8 cellular contexts compared by ENCODE assay signal in the genomic region with DNA sequence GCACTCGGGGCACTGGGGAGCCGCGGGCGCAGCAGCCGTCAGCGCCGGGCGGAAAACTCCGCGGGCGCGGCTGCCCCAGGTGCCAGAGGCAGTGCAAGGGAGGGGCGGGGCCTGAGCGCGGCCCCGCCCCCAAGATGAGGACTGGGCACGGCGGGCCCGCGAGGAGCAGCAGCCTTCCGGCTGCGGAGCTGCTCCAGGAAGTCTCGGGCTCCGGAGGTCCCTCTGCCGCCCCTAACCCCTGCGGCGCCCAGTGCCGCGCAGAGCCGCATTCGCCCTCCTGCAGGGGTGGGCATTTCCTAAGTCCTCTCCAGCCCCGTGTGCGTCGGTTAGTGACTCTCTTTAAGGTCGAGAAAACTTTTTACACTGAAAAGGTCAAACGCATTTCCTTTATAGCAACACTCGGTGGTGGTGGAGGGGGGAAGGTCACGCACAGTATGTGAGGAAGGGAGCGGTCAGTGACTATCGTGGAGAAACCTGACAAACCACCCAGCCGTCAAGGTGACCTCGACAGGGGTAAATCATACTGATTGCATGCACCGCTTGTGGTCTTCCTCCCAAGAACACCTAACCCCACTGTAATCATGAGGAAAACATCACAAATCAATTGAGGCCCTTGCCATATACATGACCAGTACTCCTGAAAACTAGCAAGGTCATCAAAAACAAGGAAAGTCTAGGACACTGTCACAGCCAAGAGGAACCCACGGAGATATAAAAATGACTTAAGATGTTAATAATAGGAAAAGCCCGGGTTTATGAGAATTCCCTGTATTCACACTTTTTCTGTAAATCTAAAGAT. TPM values are rescaled to one million over a fixed set of nuclear protein-coding genes. Genes with fewer than 3 reads are reported as not detected.
DNase-seq lines count a peak whose midpoint lies in the region; ATAC-seq and TF ChIP-seq lines count a peak whose summit lies in the region.

A gene (minus strand): TSS at position 60 of the 799 bp plus-strand sequence. CDS start 32,676 bp downstream, outside the sequence.

- no peak within 1 kb of the TSS for H2AFZ ChIP-seq in fibroblast of lung (ENCODE audit: low read length)

- ATAC-seq in GM21390 (IDR thresholded peaks at IDR 0.05; ENCODE audit: unreplicated experiment): peak; percentile 84
- ATAC-seq in activated T-cell treated with anti-CD3 and anti-CD28 coated beads, Interleukin-2, amount 50 U/mL, for 72 hours (replicated peaks in 1 of 2): peak; percentile 75 to 78
- ATAC-seq in stimulated activated naive CD8-positive, alpha-beta T cell treated with anti-CD3 and anti-CD28 coated beads, Interleukin-15, amount 100 ng/mL, for 72 hours: peak; percentile 73

- peak within 1 kb of the TSS; percentile 82 for H3K27ac Mint-ChIP-seq in activated T-cell treated with anti-CD3 and anti-CD28 coated beads, Interleukin-2, amount 50 U/mL, for 72 hours
- H3K27ac Mint-ChIP-seq in nephron: peak within 1 kb of the TSS; percentile 89 to 96 (median 92)
- H3K27ac Mint-ChIP-seq in stimulated activated naive CD8-positive, alpha-beta T cell treated with anti-CD3 and anti-CD28 coated beads, Interleukin-15, amount 100 ng/mL, for 72 hours: peak within 1 kb of the TSS; percentile 93 to 98

- H3K9ac ChIP-seq in HUES6 (ENCODE audit: low read length): peak within 1 kb of the TSS; percentile 81
- H3K9ac ChIP-seq in fibroblast of lung (ENCODE audit: insufficient read depth, low read length): peak within 1 kb of the TSS; percentile 94

- H3K4me2 ChIP-seq in fibroblast of lung (ENCODE audit: extremely low read depth, insufficient read depth, low read length): peak within 1 kb of the TSS; percentile 80

- no peaks in the 10 kb centered on the region for H3K9me3 Mint-ChIP-seq in activated T-cell treated with anti-CD3 and anti-CD28 coated beads, Interleukin-2, amount 50 U/mL, for 72 hours
- no peaks in the 10 kb centered on the region for H3K9me3 Mint-ChIP-seq in nephron
- H3K9me3 Mint-ChIP-seq in stimulated activated naive CD8-positive, alpha-beta T cell treated with anti-CD3 and anti-CD28 coated beads, Interleukin-15, amount 100 ng/mL, for 72 hours: no peaks in the 10 kb centered on the region

- H3K36me3 ChIP-seq in HUES6 (ENCODE audit: control insufficient read depth, insufficient read depth, low read length) (0 out of 2 replicates have a peak, but pooled peaks cover 3% of the 10 kb centered on the region), fibroblast of lung (ENCODE audit: control insufficient read depth, insufficient read depth, low read length) (peaks cover 3% of the 10 kb centered on the region)

- no peak for TF ChIP-seq CTCF in fibroblast of lung (conservative IDR thresholded peaks at IDR 0.05 in 1 of 2, IDR thresholded peaks at IDR 0.05 in 1 of 2; ENCODE audit: low read depth in 1 of 2, low read length in 2 of 2)
- no peak for TF ChIP-seq CTCF in nephron (IDR thresholded peaks at IDR 0.05; ENCODE audit: unreplicated experiment in 3 of 3)

- H3K27ac ChIP-seq in HUES6 (ENCODE audit: low read depth, low read length) (peak within 1 kb of the TSS; percentile 74; the same call in 1 of the 2 replicates), fibroblast of lung (ENCODE audit: insufficient read depth, low read length) (peak within 1 kb of the TSS; percentile 95)

- H3K4me1 ChIP-seq in HUES6 (ENCODE audit: control insufficient read depth, insufficient read depth, low read length) (peaks cover 30% of the 10 kb centered on the region), fibroblast of lung (ENCODE audit: control insufficient read depth, extremely low read depth, insufficient read depth, low read length) (peaks cover 26% of the 10 kb centered on the region)

- peak within 1 kb of the TSS; percentile 87 to 90 for H3K4me3 Mint-ChIP-seq in activated T-cell treated with anti-CD3 and anti-CD28 coated beads, Interleukin-2, amount 50 U/mL, for 72 hours
- peak within 1 kb of the TSS; percentile 88 to 93 (median 91) for H3K4me3 Mint-ChIP-seq in nephron
- H3K4me3 Mint-ChIP-seq in stimulated activated naive CD8-positive, alpha-beta T cell treated with anti-CD3 and anti-CD28 coated beads, Interleukin-15, amount 100 ng/mL, for 72 hours: peak within 1 kb of the TSS; percentile 85 to 87

- H3K9me3 ChIP-seq in HUES6 (ENCODE audit: control insufficient read depth, insufficient read depth, low read depth, low read length) (no peaks in the 10 kb centered on the region), fibroblast of lung (ENCODE audit: control insufficient read depth, insufficient read depth, low read depth, low read length) (no peaks in the 10 kb centered on the region)

- peaks cover 2% of the 10 kb centered on the region; the same call in 1 of the 2 replicates for H3K27me3 ChIP-seq in HUES6 (ENCODE audit: control insufficient read depth, insufficient read depth, low read length)
- no peaks in the 10 kb centered on the region for H3K27me3 ChIP-seq in fibroblast of lung (ENCODE audit: control insufficient read depth, insufficient read depth, low read length)

- H3K4me1 Mint-ChIP-seq in activated T-cell treated with anti-CD3 and anti-CD28 coated beads, Interleukin-2, amount 50 U/mL, for 72 hours (ENCODE audit: low read depth): peaks cover 55% of the 10 kb centered on the region
- peaks cover 49% of the 10 kb centered on the region for H3K4me1 Mint-ChIP-seq in nephron
- peaks cover 57% of the 10 kb centered on the region for H3K4me1 Mint-ChIP-seq in stimulated activated naive CD8-positive, alpha-beta T cell treated with anti-CD3 and anti-CD28 coated beads, Interleukin-15, amount 100 ng/mL, for 72 hours

- no peaks in the 10 kb centered on the region for H4K20me1 ChIP-seq in fibroblast of lung (ENCODE audit: control insufficient read depth, extremely low read depth, insufficient read depth, low read length)

- DNase-seq in DMS 273 treated with DMSO at 0.1 percent for 48 hours (lab: John Stamatoyannopoulos, UW): peak; percentile 46
- DNase-seq in activated T-cell treated with anti-CD3 and anti-CD28 coated beads, Interleukin-2, amount 50 U/mL, for 72 hours: peak; percentile 82 to 88
- DNase-seq in fibroblast of lung (ENCODE audit: low read depth in 2 of 2): peak; percentile 61 to 68
- DNase-seq in stimulated activated naive CD8-positive, alpha-beta T cell treated with anti-CD3 and anti-CD28 coated beads, Interleukin-15, amount 100 ng/mL, for 72 hours: peak; percentile 80 to 83

- peaks cover 59% of the 10 kb centered on the region for H3K79me2 ChIP-seq in fibroblast of lung (ENCODE audit: control insufficient read depth, insufficient read depth, low read length)

- H3K4me3 ChIP-seq in HUES6 (ENCODE audit: low read depth, low read length) (peak within 1 kb of the TSS; percentile 69), fibroblast of lung (replicated peaks in 1 of 4; ENCODE audit: control extremely low read depth in 1 of 4, insufficient read depth in 1 of 4, low read depth in 3 of 4, low read length in 4 of 4) (peak within 1 kb of the TSS; percentile 73 to 96 (median 94))

- no peaks in the 10 kb centered on the region for H3K27me3 Mint-ChIP-seq in activated T-cell treated with anti-CD3 and anti-CD28 coated beads, Interleukin-2, amount 50 U/mL, for 72 hours (ENCODE audit: low read depth)
- H3K27me3 Mint-ChIP-seq in nephron (ENCODE audit: low read depth): no peaks in the 10 kb centered on the region
- H3K27me3 Mint-ChIP-seq in stimulated activated naive CD8-positive, alpha-beta T cell treated with anti-CD3 and anti-CD28 coated beads, Interleukin-15, amount 100 ng/mL, for 72 hours: no peaks in the 10 kb centered on the region

- peaks cover 2 to 7% of the 10 kb centered on the region in 2 donors for H3K36me3 Mint-ChIP-seq in activated T-cell treated with anti-CD3 and anti-CD28 coated beads, Interleukin-2, amount 50 U/mL, for 72 hours (ENCODE audit: insufficient read depth in 2 of 2)
- H3K36me3 Mint-ChIP-seq in nephron (ENCODE audit: low read depth): no peaks in the 10 kb centered on the region

TF ChIP-seq in PFSK-1, 5 proteins besides CTCF, POLR2A, EP300 and RAD21:
- TF ChIP-seq POLR2AphosphoS5 (IDR thresholded peaks at IDR 0.05; ENCODE audit: low read depth, low read length): peak; percentile 52; the same call in 1 of the 2 replicates
- TF ChIP-seq, protein P1, sequence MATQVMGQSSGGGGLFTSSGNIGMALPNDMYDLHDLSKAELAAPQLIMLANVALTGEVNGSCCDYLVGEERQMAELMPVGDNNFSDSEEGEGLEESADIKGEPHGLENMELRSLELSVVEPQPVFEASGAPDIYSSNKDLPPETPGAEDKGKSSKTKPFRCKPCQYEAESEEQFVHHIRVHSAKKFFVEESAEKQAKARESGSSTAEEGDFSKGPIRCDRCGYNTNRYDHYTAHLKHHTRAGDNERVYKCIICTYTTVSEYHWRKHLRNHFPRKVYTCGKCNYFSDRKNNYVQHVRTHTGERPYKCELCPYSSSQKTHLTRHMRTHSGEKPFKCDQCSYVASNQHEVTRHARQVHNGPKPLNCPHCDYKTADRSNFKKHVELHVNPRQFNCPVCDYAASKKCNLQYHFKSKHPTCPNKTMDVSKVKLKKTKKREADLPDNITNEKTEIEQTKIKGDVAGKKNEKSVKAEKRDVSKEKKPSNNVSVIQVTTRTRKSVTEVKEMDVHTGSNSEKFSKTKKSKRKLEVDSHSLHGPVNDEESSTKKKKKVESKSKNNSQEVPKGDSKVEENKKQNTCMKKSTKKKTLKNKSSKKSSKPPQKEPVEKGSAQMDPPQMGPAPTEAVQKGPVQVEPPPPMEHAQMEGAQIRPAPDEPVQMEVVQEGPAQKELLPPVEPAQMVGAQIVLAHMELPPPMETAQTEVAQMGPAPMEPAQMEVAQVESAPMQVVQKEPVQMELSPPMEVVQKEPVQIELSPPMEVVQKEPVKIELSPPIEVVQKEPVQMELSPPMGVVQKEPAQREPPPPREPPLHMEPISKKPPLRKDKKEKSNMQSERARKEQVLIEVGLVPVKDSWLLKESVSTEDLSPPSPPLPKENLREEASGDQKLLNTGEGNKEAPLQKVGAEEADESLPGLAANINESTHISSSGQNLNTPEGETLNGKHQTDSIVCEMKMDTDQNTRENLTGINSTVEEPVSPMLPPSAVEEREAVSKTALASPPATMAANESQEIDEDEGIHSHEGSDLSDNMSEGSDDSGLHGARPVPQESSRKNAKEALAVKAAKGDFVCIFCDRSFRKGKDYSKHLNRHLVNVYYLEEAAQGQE (IDR thresholded peaks at IDR 0.05; ENCODE audit: insufficient read depth in 1 of 2, low read depth in 2 of 2, low read length in 2 of 2): no peak
- no peak for TF ChIP-seq TAF1 (IDR thresholded peaks at IDR 0.05; ENCODE audit: borderline replicate concordance, insufficient read depth, low read length)
- TF ChIP-seq FOXP2 (optimal IDR thresholded peaks at IDR 0.05; ENCODE audit: borderline replicate concordance, extremely low read depth, extremely low read length, insufficient read depth): no peak

RNA-seq across cellular contexts. Expression of the gene that starts here (rescaled TPM):
- polyA plus RNA-seq in PFSK-1 (2012; ENCODE audit: insufficient read length, low read depth): 64.8 TPM
- 100 to 1,000 TPM; 207 to 229 TPM for total RNA-seq in activated T-cell treated with anti-CD3 and anti-CD28 coated beads, Interleukin-2, amount 50 U/mL, for 72 hours
- total RNA-seq in fibroblast of lung: 83.7 and 124 TPM in 2 replicates
- polyA plus RNA-seq in fibroblast of lung: 206 and 308 TPM in 2 replicates
- polyA plus RNA-seq in fibroblast of lung (2012): 724 and 1,112 TPM in 2 replicates
- 182 and 357 TPM in 2 replicates for polyA minus RNA-seq in fibroblast of lung (ENCODE audit: low replicate concordance)

Comparison
In these comparisons a context has a peak if more than half of its experiments do, and no peak if none do; other contexts are left out.
1. Peak in every context shown above with its lines: DNase-seq, ATAC-seq, H3K4me3 ChIP-seq and H3K27ac ChIP-seq.